ENCODE assay signal across 24 cellular contexts in the genomic region with DNA sequence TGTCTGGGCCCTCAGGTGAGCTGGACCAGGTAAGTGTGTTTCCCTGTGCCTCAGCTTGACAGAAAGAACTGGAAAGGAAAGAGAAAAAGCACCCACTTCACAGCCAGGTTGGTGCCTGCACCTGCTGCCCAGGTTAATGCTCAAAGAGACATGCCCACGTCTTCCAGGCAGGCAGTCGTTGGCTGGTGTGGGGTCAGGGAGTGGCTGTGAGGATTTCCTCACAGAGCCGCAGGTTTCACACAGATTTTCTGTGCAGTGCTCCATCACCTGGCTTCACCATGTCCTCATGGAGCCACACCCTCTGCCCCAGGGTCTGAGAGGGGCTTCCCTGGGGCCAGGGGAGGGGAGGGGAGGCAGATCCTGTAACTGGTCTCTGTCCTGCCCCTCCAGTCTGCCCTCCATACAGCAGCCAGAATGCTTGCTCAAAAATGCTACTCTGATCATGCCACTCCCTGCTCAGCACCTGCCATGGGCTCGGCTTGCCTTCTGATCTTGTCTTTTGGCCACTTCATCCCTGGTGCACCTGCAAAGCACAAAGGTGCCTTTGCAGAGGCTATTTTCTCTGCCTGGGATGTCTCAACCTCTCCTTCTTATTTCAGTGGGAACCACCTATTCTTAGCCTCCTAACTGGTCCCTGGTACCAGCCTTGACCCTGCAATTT.
DNase-seq lines count a peak whose midpoint lies in the region; ATAC-seq, FAIRE-seq and TF ChIP-seq lines count a peak whose summit lies in the region.
"Had no signal": no experiment of that assay in that cellular context is flagged by ENCODE, and none has a peak within 500 bp of the region (broad histone marks: within the 10 kb centered on the region; RNA-seq: fewer than 3 reads in every experiment).

No MANE protein-coding gene starts in this region.

- H2BK15ac ChIP-seq in neuronal stem cell (ENCODE audit: low read length): no peak overlapping the region

- TF ChIP-seq CTCF in RWPE1 (conservative IDR thresholded peaks at IDR 0.05; ENCODE audit: low read depth) (no peak), kidney (IDR thresholded peaks at IDR 0.05; ENCODE audit: borderline replicate concordance, extremely low read depth, insufficient read depth) (no peak)

- intact Hi-C loops in kidney (cut with DNase I): no loop called here

- H3K27ac ChIP-seq in BLaER1: no peak overlapping the region
- no peak overlapping the region for H3K27ac ChIP-seq in BLaER1 treated with 17β-estradiol and CSF1 and Interleukin-3, amounts not matched to agents 10 nM and 100 nM
- H3K27ac ChIP-seq in RWPE1: peak overlapping the region; percentile 40
- no peak overlapping the region for H3K27ac ChIP-seq in neuronal stem cell (replicated peaks; ENCODE audit: low read length)
- no peak overlapping the region for H3K27ac ChIP-seq in kidney (ENCODE audit: low read depth in 2 of 2, low read length in 2 of 2)
- H3K27ac ChIP-seq: GM23248, Peyer's patch, SJCRH30 had no signal

- peaks cover 3% of the 10 kb centered on the region for H3K79me1 ChIP-seq in neuronal stem cell (ENCODE audit: low read depth, low read length)

- H3K27me3 ChIP-seq in BLaER1: no peaks in the 10 kb centered on the region
- no peaks in the 10 kb centered on the region for H3K27me3 ChIP-seq in BLaER1 treated with 17β-estradiol and CSF1 and Interleukin-3, amounts not matched to agents 10 nM and 100 nM
- H3K27me3 ChIP-seq in neuronal stem cell (ENCODE audit: control insufficient read depth in 3 of 3, insufficient read depth in 3 of 3, low read depth in 1 of 3, low read length in 3 of 3): no peaks in the 10 kb centered on the region
- H3K27me3 ChIP-seq: Peyer's patch, SJCRH30 had no signal

- peak overlapping the region; percentile 90 for H4K8ac ChIP-seq in neuronal stem cell (ENCODE audit: low read depth, low read length)

- H4K20me1 ChIP-seq in BLaER1: no peaks in the 10 kb centered on the region
- H4K20me1 ChIP-seq in BLaER1 treated with 17β-estradiol and CSF1 and Interleukin-3, amounts not matched to agents 10 nM and 100 nM: no peaks in the 10 kb centered on the region; a peak in 1 of 22 replicates

- H3K9me3 ChIP-seq in BLaER1 (peaks cover 9% of the 10 kb centered on the region), neuronal stem cell (replicated peaks in 1 of 2; ENCODE audit: control insufficient read depth in 2 of 2, insufficient read depth in 1 of 2, low read depth in 1 of 2, low read length in 2 of 2) (peaks cover 6 to 10% of the 10 kb centered on the region in 2 donors), kidney (ENCODE audit: control insufficient read depth in 1 of 2, low read length in 2 of 2) (peaks cover 0 to 5% of the 10 kb centered on the region in 2 donors)
- H3K9me3 ChIP-seq in BLaER1 treated with 17β-estradiol and CSF1 and Interleukin-3, amounts not matched to agents 10 nM and 100 nM (replicated peaks in 1 of 11): peaks cover 0 to 17% (median 9%) of the 10 kb centered on the region in 11 experiments; a peak in 19 of 22 replicates

- no peak for DNase-seq in RWPE1 (ENCODE audit: low spot score)
- DNase-seq in neuronal stem cell (ENCODE audit: low spot score): no peak
- no peak for DNase-seq in kidney
- DNase-seq in activated naive CD4-positive, alpha-beta T cell (lab: John Stamatoyannopoulos, UW): no peak
- DNase-seq: C1 segment of cervical spinal cord; CD8-positive, alpha-beta memory T cell; DMS79; GM23248; H9; HFFc6; KBM-7; NCI-H1092 treated with DMSO at 0.1 percent for 48 hours; NCI-H1436 treated with DMSO at 0.1 percent for 48 hours; NCI-H2029; NCI-H2171 treated with DMSO at 0.1 percent for 48 hours; NCI-H510A treated with DMSO at 0.1 percent for 48 hours; NCI-H748 treated with DMSO at 0.1 percent for 48 hours; Peyer's patch; SJCRH30; T-helper 1 cell had no signal

- H3K4me2 ChIP-seq in BLaER1: peak overlapping the region; percentile 61
- H3K4me2 ChIP-seq in BLaER1 treated with 17β-estradiol and CSF1 and Interleukin-3, amounts not matched to agents 10 nM and 100 nM: peak overlapping the region; percentile 42 to 77 (median 63)
- H3K4me2 ChIP-seq in neuronal stem cell (ENCODE audit: insufficient read depth, low read length, poor library complexity, severe bottlenecking): no peak overlapping the region

- POLR2A ChIA-PET in RWPE1 (lab: Yijun Ruan, JAX; ENCODE audit: low non-redundant PET): no interaction called here

- peak overlapping the region; percentile 42 for H3K18ac ChIP-seq in neuronal stem cell (ENCODE audit: low read length)

- no peak overlapping the region for H3K14ac ChIP-seq in neuronal stem cell (ENCODE audit: low read length)

- WGBS in neuronal stem cell (ENCODE audit: extremely low coverage in 2 of 2, insufficient read length in 2 of 2, insufficient replicate concordance in 1 of 2), 2 donors: no CpG with 5 or more reads among the region's 4 CpGs

- no peak overlapping the region for H4K91ac ChIP-seq in neuronal stem cell (ENCODE audit: low read depth, low read length, poor library complexity)

- H3K9ac ChIP-seq in BLaER1 (no peak overlapping the region), neuronal stem cell (ENCODE audit: low read depth, low read length, poor library complexity) (no peak overlapping the region), kidney (ENCODE audit: low read length in 2 of 2) (no peak overlapping the region)
- H3K9ac ChIP-seq in BLaER1 treated with 17β-estradiol and CSF1 and Interleukin-3, amounts not matched to agents 10 nM and 100 nM: peak overlapping the region in 2 of 11 experiments; percentile 20 to 34; a peak in 2 of 22 replicates
- H3K9ac ChIP-seq: GM23248 had no signal

- H3K4me1 ChIP-seq in BLaER1: peaks cover 30% of the 10 kb centered on the region
- peaks cover 38 to 70% (median 46%) of the 10 kb centered on the region in 10 experiments for H3K4me1 ChIP-seq in BLaER1 treated with 17β-estradiol and CSF1 and Interleukin-3, amounts not matched to agents 10 nM and 100 nM
- H3K4me1 ChIP-seq in neuronal stem cell (ENCODE audit: control insufficient read depth in 2 of 2, insufficient read depth in 1 of 2, low read depth in 1 of 2, low read length in 2 of 2): no peaks in the 10 kb centered on the region
- no peaks in the 10 kb centered on the region for H3K4me1 ChIP-seq in kidney (ENCODE audit: control insufficient read depth in 1 of 2, insufficient read depth in 1 of 2, low read depth in 1 of 2, low read length in 2 of 2)
- H3K4me1 ChIP-seq: Peyer's patch, SJCRH30 had no signal

- H3K23ac ChIP-seq in neuronal stem cell (ENCODE audit: low read depth, low read length, poor library complexity): no peak overlapping the region

- ATAC-seq in GM18909 (IDR thresholded peaks at IDR 0.05; ENCODE audit: poor library complexity, unreplicated experiment): no peak

- H3K4me3 ChIP-seq in BLaER1: no peak overlapping the region
- no peak overlapping the region for H3K4me3 ChIP-seq in BLaER1 treated with 17β-estradiol and CSF1 and Interleukin-3, amounts not matched to agents 10 nM and 100 nM
- no peak overlapping the region for H3K4me3 ChIP-seq in neuronal stem cell (ENCODE audit: low read length in 2 of 2)
- no peak overlapping the region for H3K4me3 ChIP-seq in kidney (ENCODE audit: low read length in 2 of 2)
- H3K4me3 ChIP-seq: GM23248, Peyer's patch, SJCRH30 had no signal

- H3K36me3 ChIP-seq in BLaER1: peaks cover 17% of the 10 kb centered on the region
- H3K36me3 ChIP-seq in BLaER1 treated with 17β-estradiol and CSF1 and Interleukin-3, amounts not matched to agents 10 nM and 100 nM: peaks cover 0 to 70% (median 14%) of the 10 kb centered on the region in 11 experiments; a peak in 14 of 22 replicates
- peaks cover 30 to 87% of the 10 kb centered on the region in 2 donors for H3K36me3 ChIP-seq in neuronal stem cell (replicated peaks in 1 of 2; ENCODE audit: control insufficient read depth in 2 of 2, insufficient read depth in 2 of 2, low read length in 2 of 2)
- no peaks in the 10 kb centered on the region for H3K36me3 ChIP-seq in kidney (ENCODE audit: control insufficient read depth in 1 of 2, insufficient read depth in 2 of 2, low read length in 2 of 2)
- H3K36me3 ChIP-seq: Peyer's patch, SJCRH30 had no signal

- H2BK5ac ChIP-seq in neuronal stem cell (ENCODE audit: low read length): peak overlapping the region; percentile 84

- CTCF ChIA-PET in RWPE1 (lab: Yijun Ruan, JAX): interaction anchor here (0.6 to 0.7 kb wide), 3 partner anchors 30 to 80 kb away, joined by 3 to 4 read pairs (median 4); no protein-coding TSS in a partner anchor

- no peak overlapping the region for H2BK12ac ChIP-seq in neuronal stem cell (ENCODE audit: low read length)

- FAIRE-seq in kidney (lab: Jason Lieb, UNC): no peak
- FAIRE-seq: D721Med had no signal

- no peak overlapping the region for H2BK120ac ChIP-seq in neuronal stem cell (ENCODE audit: low read depth, low read length)

- no peak overlapping the region for H3K4ac ChIP-seq in neuronal stem cell (ENCODE audit: low read length)

- H2AK5ac ChIP-seq in neuronal stem cell (ENCODE audit: low read depth, low read length): no peak overlapping the region

- H2AFZ ChIP-seq in neuronal stem cell (ENCODE audit: low read length): no peak overlapping the region
- H2AFZ ChIP-seq: GM23248 had no signal
